8 cellular contexts compared by ENCODE assay signal in genomic region chr1:220086261-220086686, GRCh38. TPM values are rescaled to one million over a fixed set of nuclear protein-coding genes. Genes with fewer than 3 reads are reported as not detected.
DNase-seq lines count a peak whose midpoint lies in the region; ATAC-seq and TF ChIP-seq lines count a peak whose summit lies in the region.
"Not testable (repeated sequence)": the region's sequence is repeated elsewhere in the genome, so short reads cannot be mapped to it uniquely, and the experiment has no call there.

No MANE protein-coding gene starts in this region.

- H2AFZ ChIP-seq in Loucy (ENCODE audit: low read length): not testable (repeated sequence)

- H3K4me1 ChIP-seq in Loucy (ENCODE audit: insufficient read depth, low read length, poor library complexity, severe bottlenecking): not testable (repeated sequence)

- H3K79me2 ChIP-seq in Loucy (ENCODE audit: insufficient read depth, low read length): peaks cover 14% of the 10 kb centered on the region; the same call in 1 of the 2 replicates

- not testable (repeated sequence) for H3F3A ChIP-seq in Loucy (ENCODE audit: low read depth)

- not testable (repeated sequence) for H3K9me2 ChIP-seq in Loucy (replicated peaks; ENCODE audit: low read depth, low read length)

- DNase-seq in GM20000 (ENCODE audit: low spot score): peak; percentile 16
- DNase-seq in astrocyte of the cerebellum (ENCODE audit: low read depth); neural crest cell (ENCODE audit: low read depth, low spot score): not testable (repeated sequence)

- H3K27ac Mint-ChIP-seq in neural crest cell (ENCODE audit: unreplicated experiment): not testable (repeated sequence)

- TF ChIP-seq CTCF in C4-2B (conservative IDR thresholded peaks at IDR 0.05): peak; percentile 39
- peak; percentile 39 for TF ChIP-seq CTCF in GM20000 (IDR thresholded peaks at IDR 0.05; ENCODE audit: extremely low read depth, missing control alignments)
- peak; percentile 50 for TF ChIP-seq CTCF in Loucy (conservative IDR thresholded peaks at IDR 0.05; ENCODE audit: low read length)
- peak; percentile 19 for TF ChIP-seq CTCF in astrocyte of the cerebellum (IDR thresholded peaks at IDR 0.05; ENCODE audit: low read depth, low read length, missing control alignments)
- TF ChIP-seq CTCF in neural crest cell (conservative IDR thresholded peaks at IDR 0.05): peak; percentile 34

- in situ Hi-C loops in astrocyte of the cerebellum (cut with HindIII; ENCODE audit: low sequenced_read_pairs): not testable (repeated sequence)

- H3K36me3 ChIP-seq in Loucy (ENCODE audit: insufficient read depth, low read length): not testable (repeated sequence)

- not testable (repeated sequence) for H3K9ac ChIP-seq in Loucy (ENCODE audit: low read depth, low read length, poor library complexity, severe bottlenecking)

- ATAC-seq in GM18520 (IDR thresholded peaks at IDR 0.05; ENCODE audit: unreplicated experiment): peak; percentile 37
- ATAC-seq in HG02588 (IDR thresholded peaks at IDR 0.05; ENCODE audit: unreplicated experiment): peak; percentile 42
- ATAC-seq in HG03139 (IDR thresholded peaks at IDR 0.05; ENCODE audit: unreplicated experiment): peak; percentile 38

- H3K4me3 ChIP-seq in Loucy (ENCODE audit: low read length, poor library complexity, severe bottlenecking); astrocyte of the cerebellum (ENCODE audit: low read depth, low read length): not testable (repeated sequence)

- not testable (repeated sequence) for H4K20me1 ChIP-seq in Loucy (ENCODE audit: insufficient read depth, low read length, poor library complexity, severe bottlenecking)

- H3K4me3 Mint-ChIP-seq in neural crest cell: peak overlapping the region; percentile 49

- not testable (repeated sequence) for H3K9me3 ChIP-seq in Loucy (ENCODE audit: insufficient read depth, low read depth, low read length)

- not testable (repeated sequence) for H3K27me3 Mint-ChIP-seq in neural crest cell (ENCODE audit: low read depth)

- not testable (repeated sequence) for H3K4me2 ChIP-seq in Loucy (ENCODE audit: low read depth, low read length, poor library complexity, severe bottlenecking)

- H3K27me3 ChIP-seq in Loucy (ENCODE audit: insufficient read depth, low read length, poor library complexity, severe bottlenecking): not testable (repeated sequence)

- H3K36me3 Mint-ChIP-seq in neural crest cell (ENCODE audit: low read depth): not testable (repeated sequence)

- peaks cover 11% of the 10 kb centered on the region for H3K4me1 Mint-ChIP-seq in neural crest cell

- not testable (repeated sequence) for H3K9me3 Mint-ChIP-seq in neural crest cell

- H3K27ac ChIP-seq in C4-2B: not testable (repeated sequence)

RNA-seq across cellular contexts. Expression of gene BPNT1, which starts 3.3 kb away (rescaled TPM):
- total RNA-seq in neural crest cell: 20.2 and 21.1 TPM in 2 replicates

RNA-seq across cellular contexts. Expression of gene IARS2, which starts 7.7 kb away (rescaled TPM):
- total RNA-seq in neural crest cell: 65.1 and 66.9 TPM in 2 replicates

RNA-seq across cellular contexts. Expression of gene EPRS1, which starts 40.0 kb away (rescaled TPM):
- total RNA-seq in neural crest cell: 98.7 TPM in 2 replicates
